ENCODE assay signal across 8 cellular contexts in genomic region chr18:11654736-11655604, GRCh38. TPM values are rescaled to one million over a fixed set of nuclear protein-coding genes. Genes with fewer than 3 reads are reported as not detected.
DNase-seq lines count a peak whose midpoint lies in the region; ATAC-seq and TF ChIP-seq lines count a peak whose summit lies in the region.

No MANE protein-coding gene starts in this region.

- H3K4me3 ChIP-seq in tibial nerve, result no peak overlapping the region

- no peaks in the 10 kb centered on the region for H3K36me3 ChIP-seq in tibial nerve

- no peaks in the 10 kb centered on the region for H3K36me3 Mint-ChIP-seq in neural crest cell (ENCODE audit: low read depth)

- peaks cover 24% of the 10 kb centered on the region for H3K27me3 Mint-ChIP-seq in neural crest cell (ENCODE audit: low read depth)

- no peak for TF ChIP-seq POLR2A in tibial nerve (IDR thresholded peaks at IDR 0.05)

- no peak overlapping the region for H3K27ac ChIP-seq in tibial nerve

- peaks cover 6% of the 10 kb centered on the region for H3K4me1 Mint-ChIP-seq in neural crest cell

- DNase-seq in GM13976 (ENCODE audit: low spot score) (peak; percentile 79), NCI-H1105 (lab: John Stamatoyannopoulos, UW) (peak; percentile 20), fibroblast of the conjunctiva (ENCODE audit: low read depth) (peak; percentile 3), neural crest cell (ENCODE audit: low read depth, low spot score) (peak; percentile 78), tibial nerve (ENCODE audit: low spot score in 2 of 2) (peak in 1 of 2 donors; percentile 52), COR-L47 (lab: John Stamatoyannopoulos, UW) (no peak)
- DNase-seq in activated CD8-positive, alpha-beta memory T cell treated with anti-CD3 and anti-CD28 coated beads, Interleukin-2, amount 50 U/mL, for 48 hours, result peak; percentile 85

- peaks cover 0 to 4% (median 0%) of the 10 kb centered on the region in 4 donors for H3K9me3 ChIP-seq in tibial nerve

- peaks cover 0 to 9% (median 0%) of the 10 kb centered on the region in 4 donors for H3K4me1 ChIP-seq in tibial nerve

- 33 to 34% methylated on average over 32 of the region's 32 CpGs for WGBS in tibial nerve, 2 donors

- in situ Hi-C loops in GM13976 (cut with MboI; ENCODE audit: low sequenced_read_pairs, unreplicated experiment), result no loop called here

- H3K27me3 ChIP-seq in tibial nerve, result no peaks in the 10 kb centered on the region

- no peak for ATAC-seq in GM19035 (IDR thresholded peaks at IDR 0.05; ENCODE audit: unreplicated experiment)

- TF ChIP-seq EP300 in tibial nerve (IDR thresholded peaks at IDR 0.05), result no peak

- no peaks in the 10 kb centered on the region for H3K9me3 Mint-ChIP-seq in neural crest cell

- no peak overlapping the region for H3K4me3 Mint-ChIP-seq in neural crest cell

- TF ChIP-seq CTCF in GM13976 (IDR thresholded peaks at IDR 0.05; ENCODE audit: borderline replicate concordance, control extremely low read depth, extremely low read depth, insufficient read depth, missing control alignments), result peak; percentile 63
- peak; percentile 97 for TF ChIP-seq CTCF in neural crest cell (conservative IDR thresholded peaks at IDR 0.05)
- peak; percentile 56 to 79 (median 69) for TF ChIP-seq CTCF in tibial nerve (IDR thresholded peaks at IDR 0.05)

- no peak overlapping the region for H3K27ac Mint-ChIP-seq in neural crest cell (ENCODE audit: unreplicated experiment)

RNA-seq across cellular contexts. Expression of gene GNAL, which starts 34.1 kb away (rescaled TPM):
- 20.4 and 20.5 TPM in 2 replicates for total RNA-seq in neural crest cell
- 10 to 100 TPM; 11.3 to 17.3 (median 14.4) TPM for total RNA-seq in tibial nerve

RNA-seq across cellular contexts. Expression of gene SLC35G4, which starts 45.6 kb away (rescaled TPM):
- not detected in 2 replicates for total RNA-seq in neural crest cell
- not detected for total RNA-seq in tibial nerve
